ENCODE assay signal across 8 cellular contexts in the genomic region with DNA sequence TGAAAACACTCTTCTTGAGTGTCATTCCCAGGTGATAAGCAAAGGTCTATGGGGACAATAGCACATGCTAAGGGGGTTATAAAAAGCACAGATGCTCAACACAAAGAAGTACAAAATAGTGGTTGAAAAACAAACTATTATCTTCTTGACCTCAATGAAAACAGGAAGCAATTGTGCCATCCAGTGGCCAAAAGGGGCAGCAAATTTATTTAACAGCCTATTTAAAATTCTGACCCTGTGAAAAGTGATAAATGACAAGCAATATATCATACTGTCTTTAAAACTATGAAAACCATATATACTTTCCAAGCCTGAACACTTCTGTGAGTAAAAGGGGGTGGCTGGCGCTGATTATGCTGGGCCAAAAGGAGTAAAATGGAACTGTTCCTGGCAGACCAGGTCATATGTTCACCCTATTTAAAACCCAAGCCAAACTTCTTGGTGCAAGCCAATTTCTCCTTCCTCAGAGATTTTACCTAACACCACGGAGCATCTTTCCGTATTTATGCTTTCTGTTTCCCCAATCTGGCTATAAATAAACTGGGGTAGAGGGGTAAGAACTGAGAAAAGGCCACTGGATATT. TPM values are rescaled to one million over a fixed set of nuclear protein-coding genes. Genes with fewer than 3 reads are reported as not detected.
DNase-seq lines count a peak whose midpoint lies in the region; ATAC-seq, FAIRE-seq and TF ChIP-seq lines count a peak whose summit lies in the region.

No MANE protein-coding gene starts in this region.

- no peaks in the 10 kb centered on the region for H3K9me3 Mint-ChIP-seq in Caco-2 (ENCODE audit: unreplicated experiment)

- intact Hi-C loops in Caco-2 (cut with micrococcal nuclease; ENCODE audit: unreplicated experiment): loop anchor here (1.0 to 5.0 kb wide), 3 partner anchors 186 to 295 kb away; a partner anchor contains a TSS
- intact Hi-C loops in kidney (cut with DNase I): no loop called here
- intact Hi-C loops in transverse colon (cut with DNase I; ENCODE audit: low total_unique reads): no loop called here

- CTCF ChIA-PET in Caco-2 (lab: Charles Lee): no interaction called here

- in situ Hi-C loops in astrocyte of the cerebellum (cut with HindIII; ENCODE audit: low sequenced_read_pairs) (loop anchor here (25.0 kb wide), 1 partner anchor 264 kb away; a partner anchor contains a TSS), transverse colon (cut with MboI; ENCODE audit: low pct_ligation_motif_present in 1 of 4, low pct_unique_long_range_greater_than_20kb in 1 of 4, low sequenced_read_pairs in 3 of 4) (no loop called here)

- H3K9ac ChIP-seq in kidney (ENCODE audit: low read length in 2 of 2): no peak overlapping the region

- H3K27ac Mint-ChIP-seq in Caco-2 (ENCODE audit: unreplicated experiment): no peak overlapping the region

- POLR2A ChIA-PET in Caco-2 (lab: Charles Lee): no interaction called here

- H3K27me3 Mint-ChIP-seq in Caco-2 (ENCODE audit: insufficient read depth, unreplicated experiment): no peaks in the 10 kb centered on the region

- no peak for FAIRE-seq in kidney (lab: Jason Lieb, UNC)

- 84 to 87% methylated on average over 3 of the region's 3 CpGs for WGBS in transverse colon (ENCODE audit: low coverage in 1 of 2), 2 donors

- H3K4me1 Mint-ChIP-seq in Caco-2 (ENCODE audit: low read depth, unreplicated experiment): no peaks in the 10 kb centered on the region

- no peaks in the 10 kb centered on the region for H3K27me3 ChIP-seq in Caco-2 (replicated peaks; ENCODE audit: control insufficient read depth, insufficient read depth, low read length)
- no peaks in the 10 kb centered on the region for H3K27me3 ChIP-seq in transverse colon

- no peak for TF ChIP-seq POLR2A in transverse colon (IDR thresholded peaks at IDR 0.05)

- no peak overlapping the region for H3K4me3 Mint-ChIP-seq in Caco-2 (ENCODE audit: unreplicated experiment)

- H3K4me1 ChIP-seq in Caco-2 (no peaks in the 10 kb centered on the region), kidney (ENCODE audit: control insufficient read depth in 1 of 2, insufficient read depth in 1 of 2, low read depth in 1 of 2, low read length in 2 of 2) (no peaks in the 10 kb centered on the region), transverse colon (no peaks in the 10 kb centered on the region)

- DNase-seq in Caco-2: peak; percentile 26 to 44
- DNase-seq in GM20000 (ENCODE audit: low spot score): peak; percentile 22
- peak; percentile 4 for DNase-seq in NCI-H345 treated with DMSO at 0.1 percent for 48 hours (lab: John Stamatoyannopoulos, UW; ENCODE audit: unreplicated experiment)
- DNase-seq in astrocyte of the cerebellum (ENCODE audit: low read depth): peak; percentile 38
- no peak for DNase-seq in kidney
- no peak for DNase-seq in transverse colon

- no peak overlapping the region for H3K27ac ChIP-seq in kidney (ENCODE audit: low read depth in 2 of 2, low read length in 2 of 2)
- H3K27ac ChIP-seq in transverse colon: no peak overlapping the region

- peak; percentile 53 to 58 for TF ChIP-seq CTCF in Caco-2 (IDR thresholded peaks at IDR 0.05; ENCODE audit: insufficient read depth in 1 of 2, low read depth in 1 of 2, low read length in 1 of 2, severe bottlenecking in 1 of 2, unreplicated experiment in 1 of 2)
- TF ChIP-seq CTCF in GM20000 (IDR thresholded peaks at IDR 0.05; ENCODE audit: extremely low read depth, missing control alignments): peak; percentile 42
- peak; percentile 68 for TF ChIP-seq CTCF in astrocyte of the cerebellum (IDR thresholded peaks at IDR 0.05; ENCODE audit: low read depth, low read length, missing control alignments)
- peak; percentile 56 for TF ChIP-seq CTCF in kidney (IDR thresholded peaks at IDR 0.05; ENCODE audit: borderline replicate concordance, extremely low read depth, insufficient read depth)
- peak; percentile 45 to 61 (median 54) for TF ChIP-seq CTCF in transverse colon (IDR thresholded peaks at IDR 0.05)

- no peak overlapping the region for H3K4me3 ChIP-seq in Caco-2 (ENCODE audit: low read depth, low read length)
- no peak overlapping the region for H3K4me3 ChIP-seq in astrocyte of the cerebellum (ENCODE audit: low read depth, low read length)
- no peak overlapping the region for H3K4me3 ChIP-seq in kidney (ENCODE audit: low read length in 2 of 2)
- H3K4me3 ChIP-seq in transverse colon: no peak overlapping the region

- H3K9me3 ChIP-seq in Caco-2 (no peaks in the 10 kb centered on the region), kidney (ENCODE audit: control insufficient read depth in 1 of 2, low read length in 2 of 2) (no peaks in the 10 kb centered on the region), transverse colon (no peaks in the 10 kb centered on the region)

- H3K36me3 ChIP-seq in Caco-2 (ENCODE audit: control insufficient read depth, insufficient read depth, low read length) (no peaks in the 10 kb centered on the region; the same call in 1 of the 2 replicates), kidney (ENCODE audit: control insufficient read depth in 1 of 2, insufficient read depth in 2 of 2, low read length in 2 of 2) (peaks cover 0 to 6% of the 10 kb centered on the region in 2 donors), transverse colon (peaks cover 0 to 28% (median 0%) of the 10 kb centered on the region in 4 donors)

- ATAC-seq in HG03521 (IDR thresholded peaks at IDR 0.05; ENCODE audit: unreplicated experiment) (no peak), HG03095 (IDR thresholded peaks at IDR 0.05; ENCODE audit: unreplicated experiment) (no peak)

- BruUV-seq in Caco-2 (replicated peaks; lab: Mats Ljungman, UMichigan): no TSS peak

- H3K36me3 Mint-ChIP-seq in Caco-2 (ENCODE audit: insufficient read depth, unreplicated experiment): peaks cover 49% of the 10 kb centered on the region

- no peak for TF ChIP-seq EP300 in transverse colon (IDR thresholded peaks at IDR 0.05; ENCODE audit: low read depth)

RNA-seq across cellular contexts. Expression of a gene that starts 29.7 kb away (rescaled TPM):
- total RNA-seq in Caco-2 (2022) (31.1 and 35.0 TPM in 2 replicates), kidney (12.1 TPM), transverse colon (10 to 100 TPM in 3 of 4 donors, 1 to 10 TPM in 1; 8.7 to 16.8 (median 13.0) TPM)
- polyA plus RNA-seq in kidney (ENCODE audit: insufficient read depth, low read depth, low replicate concordance): 6.8 TPM

Comparison
In these comparisons a context has a peak if more than half of its experiments do, and no peak if none do; other contexts are left out.
1. DNase-seq: peak in Caco-2 (2 of 2), GM20000 (single experiment), NCI-H345 treated with DMSO at 0.1 percent for 48 hours (single experiment) and astrocyte of the cerebellum (single experiment); none in kidney (single experiment) and transverse colon (single experiment).
2. Peak in every context shown above with its lines, with median percentiles within 50 percentile points of each other: CTCF ChIP-seq.